ENCODE assay signal across 8 cellular contexts in the genomic region with DNA sequence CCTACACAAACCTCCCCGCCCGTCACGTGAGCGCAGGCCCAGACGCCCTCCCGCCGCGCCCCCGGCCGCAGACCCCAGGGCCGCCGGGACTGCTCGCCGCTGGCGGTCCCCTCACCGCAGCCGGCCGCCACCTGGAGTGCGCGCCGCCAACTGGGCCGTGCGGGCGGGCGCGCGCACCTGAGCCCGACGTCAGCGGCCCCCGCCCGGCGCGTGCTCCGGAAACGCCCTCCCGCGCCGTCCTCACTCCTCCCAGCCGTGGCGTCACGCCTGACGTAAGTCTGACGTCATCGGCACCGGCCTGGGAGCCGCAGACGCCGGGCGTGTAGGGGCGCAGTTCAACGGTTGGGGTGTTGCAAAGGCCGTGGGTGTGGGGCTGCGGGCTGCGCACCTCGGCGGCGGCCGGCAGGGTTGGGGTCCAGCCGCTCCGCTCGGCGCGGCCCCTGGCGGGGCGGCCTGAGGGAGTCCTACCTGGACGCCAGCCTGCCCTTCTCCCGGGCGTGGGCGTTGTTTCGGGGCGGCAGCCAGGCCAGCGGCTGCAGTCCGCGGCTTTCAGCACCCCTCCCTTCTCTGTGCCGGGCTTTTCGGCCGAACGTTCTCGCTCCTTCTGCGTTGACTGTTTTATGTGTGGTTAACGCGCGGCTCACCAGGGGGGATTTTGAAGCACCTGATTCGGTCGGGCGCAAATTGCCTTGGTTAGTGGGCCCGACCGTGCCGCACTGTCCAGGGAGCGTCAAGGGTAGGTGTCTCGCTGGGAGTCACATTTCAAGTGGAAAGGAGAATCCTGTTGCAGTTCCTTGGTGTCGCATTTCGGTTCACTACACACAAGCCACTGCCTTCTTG. TPM values are rescaled to one million over a fixed set of nuclear protein-coding genes. Genes with fewer than 3 reads are reported as not detected.
DNase-seq lines count a peak whose midpoint lies in the region; ATAC-seq, FAIRE-seq and TF ChIP-seq lines count a peak whose summit lies in the region.

Gene JOSD1 (minus strand): TSS at position 155 of the 840 bp plus-strand sequence. CDS start 956 bp downstream, outside the sequence.

- dilution Hi-C loops in keratinocyte (cut with MboI; ENCODE audit: extremely low pct_ligation_motif_present, low sequenced_read_pairs) = no loop called here

- peak within 1 kb of the TSS; percentile 90 for H3K4me2 ChIP-seq in keratinocyte (ENCODE audit: control insufficient read depth, extremely low read depth, insufficient read depth, low read depth, low read length)

- H3K9me3 ChIP-seq in keratinocyte (ENCODE audit: control insufficient read depth, low read depth, low read length) = no peaks in the 10 kb centered on the region

- no peaks in the 10 kb centered on the region for H4K20me1 ChIP-seq in keratinocyte (ENCODE audit: control insufficient read depth, extremely low read depth, insufficient read depth, low read length)

- no peaks in the 10 kb centered on the region for H3K27me3 ChIP-seq in keratinocyte (ENCODE audit: control insufficient read depth, extremely low read depth, insufficient read depth, low read length)

- H3K4me1 ChIP-seq in keratinocyte (ENCODE audit: control insufficient read depth, extremely low read depth, insufficient read depth, low read length) = peaks cover 45% of the 10 kb centered on the region

- H2AFZ ChIP-seq in keratinocyte (ENCODE audit: control insufficient read depth, low read length) = peak within 1 kb of the TSS; percentile 71

- peak in 1 of 3 experiments; percentile 13 for TF ChIP-seq CTCF in keratinocyte (optimal IDR thresholded peaks at IDR 0.05 in 1 of 3, IDR thresholded peaks at IDR 0.05 in 1 of 3, conservative IDR thresholded peaks at IDR 0.05 in 1 of 3; ENCODE audit: extremely low read depth in 1 of 3, insufficient read depth in 2 of 3, low read length in 3 of 3)

- H3K9me1 ChIP-seq in keratinocyte (ENCODE audit: control insufficient read depth, extremely low read depth, insufficient read depth, low read length) = no peaks in the 10 kb centered on the region

- H3K27ac ChIP-seq in keratinocyte (ENCODE audit: control insufficient read depth, insufficient read depth, low read length) = peak within 1 kb of the TSS; percentile 94

- peaks cover 0 to 8% of the 10 kb centered on the region in 2 experiments for H3K36me3 ChIP-seq in keratinocyte (ENCODE audit: control insufficient read depth in 2 of 2, extremely low read depth in 1 of 2, insufficient read depth in 2 of 2, low read length in 2 of 2)

- in situ Hi-C loops in ACHN (cut with HindIII; ENCODE audit: low pct_ligation_motif_present, low pct_unique_long_range_greater_than_20kb, low sequenced_read_pairs) = no loop called here

- DNase-seq in ACHN = peak; percentile 92
- peak; percentile 76 for DNase-seq in NCI-H460 (ENCODE audit: extremely low read depth, low read depth)
- peak; percentile 93 to 97 for DNase-seq in activated CD4-positive, alpha-beta T cell treated with anti-CD3 and anti-CD28 coated beads for 24 hours (ENCODE audit: low read depth in 2 of 2)
- DNase-seq in cerebellar nuclear complex (lab: John Stamatoyannopoulos, UW) = peak; percentile 16 to 69
- peak; percentile 73 for DNase-seq in keratinocyte (ENCODE audit: low read depth, low spot score)
- peak; percentile 94 to 99 (median 95) for DNase-seq in stimulated activated CD4-positive, alpha-beta T cell treated with anti-CD3 and anti-CD28 coated beads, Interleukin-12 subunit alpha, Interleukin-12 subunit beta, amount 100 ng/mL, for 48 hours (ENCODE audit: low read depth in 2 of 3, low spot score in 1 of 3)

- H3K4me3 ChIP-seq in keratinocyte (ENCODE audit: control insufficient read depth in 2 of 3, extremely low read depth in 1 of 3, insufficient read depth in 2 of 3, low read depth in 1 of 3, low read length in 3 of 3) = peak within 1 kb of the TSS; percentile 74 to 81 (median 79)

- FAIRE-seq in keratinocyte (lab: Jason Lieb, UNC) = no peak

- peaks cover 36% of the 10 kb centered on the region for H3K79me2 ChIP-seq in keratinocyte (ENCODE audit: control insufficient read depth, insufficient read depth, low read length)

- peak within 1 kb of the TSS; percentile 93 for H3K9ac ChIP-seq in keratinocyte (ENCODE audit: control insufficient read depth, extremely low read depth, insufficient read depth, low read length)

- peak; percentile 42 for ATAC-seq in GM18907 (IDR thresholded peaks at IDR 0.05; ENCODE audit: unreplicated experiment)
- peak; percentile 40 for ATAC-seq in HG03280 (IDR thresholded peaks at IDR 0.05; ENCODE audit: unreplicated experiment)

RNA-seq across cellular contexts. Expression of gene JOSD1, which starts in this region (rescaled TPM):
- total RNA-seq in NCI-H460 (2014; rRNA removed; shearing (Covaris generic)) = 42.8 and 49.9 TPM in 2 replicates
- polyA plus RNA-seq in NCI-H460 (2014; cell fraction: nucleus; rRNA removed) = 44.7 and 98.5 TPM in 2 replicates
- 23.8 to 40.7 TPM (median 32.6 TPM) in 3 replicates for polyA plus RNA-seq in keratinocyte
- polyA plus RNA-seq in keratinocyte (2011; ENCODE audit: low read depth) = 6.0 TPM
- 29.7 and 32.1 TPM in 2 replicates for polyA plus RNA-seq in keratinocyte (2011; cell fraction: cytosol; rRNA removed)
- polyA plus RNA-seq in keratinocyte (2011; cell fraction: nucleus; rRNA removed) = 39.0 and 39.2 TPM in 2 replicates
- 20.6 and 34.6 TPM in 2 replicates for polyA plus RNA-seq in keratinocyte (2012; ENCODE audit: low replicate concordance)
- 23.5 to 56.9 TPM (median 33.5 TPM) in 3 replicates for polyA minus RNA-seq in keratinocyte
- 38.6 TPM for polyA minus RNA-seq in keratinocyte (2011; cell fraction: cytosol; rRNA and poly(A)+ RNA removed)
- 19.1 and 31.5 TPM in 2 replicates for polyA minus RNA-seq in keratinocyte (2011; cell fraction: nucleus; rRNA and poly(A)+ RNA removed)

Comparison
In these comparisons a context has a peak if more than half of its experiments do, and no peak if none do; other contexts are left out.
1. Peak in every context shown above with its lines: DNase-seq, ATAC-seq, H3K4me3 ChIP-seq and H3K27ac ChIP-seq.
2. DNase-seq: peak in every context shown above with its lines; median percentile 95 in activated CD4-positive, alpha-beta T cell treated with anti-CD3 and anti-CD28 coated beads for 24 hours; 95 in stimulated activated CD4-positive, alpha-beta T cell treated with anti-CD3 and anti-CD28 coated beads, Interleukin-12 subunit alpha, Interleukin-12 subunit beta, amount 100 ng/mL, for 48 hours; 92 in ACHN; 76 in NCI-H460; 73 in keratinocyte; 42 in cerebellar nuclear complex.